Comparison of ENCODE assay signal across 18 cellular contexts in the genomic region with DNA sequence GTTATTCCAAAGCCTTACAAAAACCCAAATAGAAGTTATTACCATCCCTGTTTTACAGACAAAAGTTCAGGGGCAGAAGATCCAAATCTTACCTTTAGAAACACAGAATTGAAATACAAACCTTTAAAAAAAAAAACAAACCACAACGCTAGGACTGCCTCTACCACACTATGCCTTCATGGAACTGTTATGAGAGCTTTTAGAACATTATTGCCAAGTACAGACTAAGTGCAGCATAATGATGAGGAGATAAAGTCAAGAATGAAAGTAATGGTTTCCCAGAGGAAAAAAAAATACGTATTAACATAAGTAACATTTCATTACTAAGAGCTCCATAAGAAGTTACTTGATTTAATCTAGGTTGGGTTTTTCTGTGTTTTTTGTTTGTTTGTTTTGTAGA. TPM values are rescaled to one million over a fixed set of nuclear protein-coding genes. Genes with fewer than 3 reads are reported as not detected.
A peak's percentile ranks its signal among the peaks of the same experiment; 100 is the strongest.
DNase-seq lines count a peak whose midpoint lies in the region; ATAC-seq, FAIRE-seq and TF ChIP-seq lines count a peak whose summit lies in the region.
"Had no signal": no experiment of that assay in that cellular context is flagged by ENCODE, and none has a peak within 500 bp of the region (broad histone marks: within the 10 kb centered on the region; RNA-seq: fewer than 3 reads in every experiment).

No MANE protein-coding gene starts in this region.

- FAIRE-seq in astrocyte (lab: Jason Lieb, UNC) = no peak
- FAIRE-seq: GM19239, HepG2 had no signal

- TF ChIP-seq POLR2A in HCT116 (IDR thresholded peaks at IDR 0.05; ENCODE audit: borderline replicate concordance, extremely low read depth, insufficient read depth, insufficient read length) = no peak

- peak overlapping the region; percentile 41 for H3K27ac Mint-ChIP-seq in astrocyte (ENCODE audit: unreplicated experiment)
- H3K27ac Mint-ChIP-seq in stimulated activated memory B cell treated with anti-CD40 and anti-IgM and Interleukin-4, amounts not matched to agents 10 μg/mL and 1 μg/mL and 100 μg/mL, for 72 hours = no peak overlapping the region
- H3K27ac Mint-ChIP-seq: H9 had no signal

- CTCF ChIA-PET in HCT116 (lab: Charles Lee) = no interaction called here
- CTCF ChIA-PET in PC-3 (lab: Charles Lee) = no interaction called here

- H3K9me3 Mint-ChIP-seq in astrocyte (ENCODE audit: unreplicated experiment) = no peaks in the 10 kb centered on the region
- no peaks in the 10 kb centered on the region for H3K9me3 Mint-ChIP-seq in stimulated activated memory B cell treated with anti-CD40 and anti-IgM and Interleukin-4, amounts not matched to agents 10 μg/mL and 1 μg/mL and 100 μg/mL, for 72 hours
- H3K9me3 Mint-ChIP-seq: H9 had no signal

- H3K36me3 ChIP-seq in HCT116 (ENCODE audit: control insufficient read depth in 1 of 2, insufficient read depth in 2 of 2, low read length in 2 of 2) (no peaks in the 10 kb centered on the region), PC-3 (ENCODE audit: low read depth, low read length) (0 out of 2 replicates have a peak, but pooled peaks cover 4% of the 10 kb centered on the region), astrocyte (ENCODE audit: insufficient read depth, low read length) (no peaks in the 10 kb centered on the region), osteoblast (ENCODE audit: insufficient read depth, low read length) (no peaks in the 10 kb centered on the region)
- H3K36me3 ChIP-seq: MG63 had no signal

- no TSS peak for BruUV-seq in HCT116 (replicated peaks; lab: Mats Ljungman, UMichigan)
- no TSS peak for BruUV-seq in PC-3 (replicated peaks; lab: Mats Ljungman, UMichigan)

- H3K4me1 Mint-ChIP-seq in astrocyte (ENCODE audit: low read depth, unreplicated experiment) = peaks cover 56% of the 10 kb centered on the region
- H3K4me1 Mint-ChIP-seq in stimulated activated memory B cell treated with anti-CD40 and anti-IgM and Interleukin-4, amounts not matched to agents 10 μg/mL and 1 μg/mL and 100 μg/mL, for 72 hours = peaks cover 35% of the 10 kb centered on the region

- intact Hi-C loops in HCT116 (cut with micrococcal nuclease) (loop anchor here (10.0 kb wide), 2 partner anchors 109 to 159 kb away; no protein-coding TSS in a partner anchor), PC-3 (cut with micrococcal nuclease) (no loop called here), left cardiac atrium (cut with DNase I) (no loop called here)

- no peaks in the 10 kb centered on the region for H3K27me3 ChIP-seq in HCT116 (ENCODE audit: insufficient read depth, low read length)
- H3K27me3 ChIP-seq in PC-3 (ENCODE audit: low read length) = no peaks in the 10 kb centered on the region
- H3K27me3 ChIP-seq in astrocyte (ENCODE audit: insufficient read depth, low read length) = no peaks in the 10 kb centered on the region
- no peaks in the 10 kb centered on the region for H3K27me3 ChIP-seq in osteoblast (ENCODE audit: insufficient read depth, low read length)
- H3K27me3 ChIP-seq: MG63 had no signal

- H3K9me3 ChIP-seq in HCT116 (ENCODE audit: control insufficient read depth in 1 of 2, insufficient read depth in 1 of 2, low read depth in 1 of 2, low read length in 2 of 2) (no peaks in the 10 kb centered on the region), PC-3 (ENCODE audit: low read length) (no peaks in the 10 kb centered on the region), astrocyte (ENCODE audit: insufficient read depth, low read depth, low read length) (no peaks in the 10 kb centered on the region), osteoblast (ENCODE audit: low read depth, low read length) (no peaks in the 10 kb centered on the region)

- H3K4me1 ChIP-seq in HCT116 (ENCODE audit: control insufficient read depth in 1 of 2, insufficient read depth in 2 of 2, low read length in 2 of 2) = peaks cover 65 to 95% of the 10 kb centered on the region in 2 experiments
- H3K4me1 ChIP-seq in PC-3 (ENCODE audit: insufficient read depth, low read length) = peaks cover 57% of the 10 kb centered on the region
- peaks cover 50% of the 10 kb centered on the region for H3K4me1 ChIP-seq in astrocyte (ENCODE audit: insufficient read depth, low read length)
- H3K4me1 ChIP-seq in osteoblast (ENCODE audit: insufficient read depth, low read length) = peaks cover 45% of the 10 kb centered on the region

- no peak for ATAC-seq in HCT116
- no peak for ATAC-seq in PC-3
- no peak for ATAC-seq in stimulated activated memory B cell treated with anti-CD40 and anti-IgM and Interleukin-4, amounts not matched to agents 10 μg/mL and 1 μg/mL and 100 μg/mL, for 72 hours
- ATAC-seq in left cardiac atrium = no peak
- ATAC-seq: HepG2, Panc1, Right ventricle myocardium inferior had no signal

- POLR2A ChIA-PET in HCT116 (lab: Charles Lee) (no interaction called here), PC-3 (lab: Charles Lee; ENCODE audit: unreplicated experiment) (no interaction called here)

- H3K9me2 ChIP-seq in HCT116 (ENCODE audit: insufficient read depth) (no peaks in the 10 kb centered on the region), PC-3 (replicated peaks; ENCODE audit: low read length) (no peaks in the 10 kb centered on the region)

- TF ChIP-seq RAD21 in HCT116 (IDR thresholded peaks at IDR 0.05; ENCODE audit: low read depth) = no peak

- H4K20me1 ChIP-seq in HCT116 (ENCODE audit: insufficient read depth) (no peaks in the 10 kb centered on the region), PC-3 (ENCODE audit: low read length) (no peaks in the 10 kb centered on the region), astrocyte (ENCODE audit: insufficient read depth, low read length) (peaks cover 15% of the 10 kb centered on the region), osteoblast (ENCODE audit: insufficient read depth, low read length) (no peaks in the 10 kb centered on the region)

- H3K27me3 Mint-ChIP-seq in astrocyte (ENCODE audit: low read depth, unreplicated experiment) = no peaks in the 10 kb centered on the region
- no peaks in the 10 kb centered on the region for H3K27me3 Mint-ChIP-seq in stimulated activated memory B cell treated with anti-CD40 and anti-IgM and Interleukin-4, amounts not matched to agents 10 μg/mL and 1 μg/mL and 100 μg/mL, for 72 hours

- H3K36me3 Mint-ChIP-seq in astrocyte (ENCODE audit: low read depth, unreplicated experiment) = no peaks in the 10 kb centered on the region
- H3K36me3 Mint-ChIP-seq in stimulated activated memory B cell treated with anti-CD40 and anti-IgM and Interleukin-4, amounts not matched to agents 10 μg/mL and 1 μg/mL and 100 μg/mL, for 72 hours = no peaks in the 10 kb centered on the region

- RAD21 ChIA-PET in HCT116 (lab: Charles Lee; ENCODE audit: low non-redundant PET in 1 of 2, low total read pairs in 2 of 2, uncharacterized antibody in 2 of 2, unreplicated experiment in 2 of 2) = no interaction called here

- H2AFZ ChIP-seq in HCT116 (ENCODE audit: low read depth, low read length, poor library complexity, severe bottlenecking) (no peak overlapping the region), PC-3 (ENCODE audit: low read length) (no peak overlapping the region), astrocyte (ENCODE audit: low read depth, low read length) (no peak overlapping the region), osteoblast (ENCODE audit: low read length) (no peak overlapping the region)

- H3K9ac ChIP-seq in HCT116 (ENCODE audit: low read length) = peak overlapping the region; percentile 23
- H3K9ac ChIP-seq in PC-3 (ENCODE audit: low read length) = no peak overlapping the region
- no peak overlapping the region for H3K9ac ChIP-seq in astrocyte (ENCODE audit: low read length)

- H3F3A ChIP-seq in PC-3 (ENCODE audit: low read length, unreplicated experiment) = no peaks in the 10 kb centered on the region

- no peak overlapping the region for H3K4me3 Mint-ChIP-seq in astrocyte (ENCODE audit: unreplicated experiment)
- H3K4me3 Mint-ChIP-seq in stimulated activated memory B cell treated with anti-CD40 and anti-IgM and Interleukin-4, amounts not matched to agents 10 μg/mL and 1 μg/mL and 100 μg/mL, for 72 hours = no peak overlapping the region
- H3K4me3 Mint-ChIP-seq: H9 had no signal

- TF ChIP-seq CTCF in HCT116 (IDR thresholded peaks at IDR 0.05 in 2 of 3, conservative IDR thresholded peaks at IDR 0.05 in 1 of 3; ENCODE audit: borderline replicate concordance in 1 of 3, insufficient read depth in 1 of 3, low read depth in 2 of 3, low read length in 2 of 3) = no peak
- TF ChIP-seq CTCF in PC-3 (conservative IDR thresholded peaks at IDR 0.05; ENCODE audit: low read depth, low read length) = no peak
- TF ChIP-seq CTCF in astrocyte (IDR thresholded peaks at IDR 0.05; ENCODE audit: insufficient read depth, low read depth, low read length) = no peak
- no peak for TF ChIP-seq CTCF in osteoblast (IDR thresholded peaks at IDR 0.05; ENCODE audit: extremely low read depth, low read depth, low read length)

- DNase-seq in HCT116 (ENCODE audit: low read depth, low spot score) = no peak
- no peak for DNase-seq in PC-3
- no peak for DNase-seq in astrocyte (ENCODE audit: low read depth)
- no peak for DNase-seq in osteoblast (ENCODE audit: insufficient read length, low spot score, missing footprints)
- no peak for DNase-seq in COR-L47 (lab: John Stamatoyannopoulos, UW)
- DNase-seq in left cardiac atrium = no peak
- DNase-seq: H9, Karpas-422, MG63, NCI-H1092, NCI-H146, NCI-H2081 treated with DMSO at 0.1 percent for 48 hours, NCI-H524 had no signal

- peaks cover 96% of the 10 kb centered on the region for H3K79me2 ChIP-seq in HCT116 (ENCODE audit: insufficient read depth, low read length)
- H3K79me2 ChIP-seq in PC-3 (ENCODE audit: low read length) = peaks cover 97% of the 10 kb centered on the region
- peaks cover 99% of the 10 kb centered on the region for H3K79me2 ChIP-seq in astrocyte (ENCODE audit: insufficient read depth, low read length)
- peaks cover 96% of the 10 kb centered on the region for H3K79me2 ChIP-seq in osteoblast (ENCODE audit: insufficient read depth, low read length)

- peak overlapping the region; percentile 87; the same call in 1 of the 2 replicates for H3K27ac ChIP-seq in HCT116 (ENCODE audit: low read depth, low read length)
- H3K27ac ChIP-seq in PC-3 (ENCODE audit: low read length) = peak overlapping the region; percentile 96
- H3K27ac ChIP-seq in astrocyte (ENCODE audit: low read depth, low read length) = no peak overlapping the region
- H3K27ac ChIP-seq in osteoblast (ENCODE audit: low read depth, low read length) = peak overlapping the region; percentile 36

- H3K4me3 ChIP-seq in HCT116 (replicated peaks in 1 of 2; ENCODE audit: low read depth in 1 of 2, low read length in 2 of 2) (no peak overlapping the region), PC-3 (ENCODE audit: low read length) (no peak overlapping the region), astrocyte (ENCODE audit: insufficient read depth, low read depth, low read length) (no peak overlapping the region), osteoblast (ENCODE audit: insufficient read depth, low read length) (no peak overlapping the region)
- H3K4me3 ChIP-seq: MG63 had no signal

- H3K4me2 ChIP-seq in HCT116 (ENCODE audit: low read length) (peak overlapping the region; percentile 76), PC-3 (ENCODE audit: low read length) (0 out of 2 replicates have a peak overlapping the region, but pooled peaks have one; percentile 6), astrocyte (ENCODE audit: low read length) (no peak overlapping the region), osteoblast (ENCODE audit: insufficient read depth, low read length) (peak overlapping the region; percentile 16)

RNA-seq across cellular contexts. Expression of gene TSPAN5, which starts 34.3 kb away (rescaled TPM):
- total RNA-seq in HCT116 (2021; ENCODE audit: unreplicated experiment) = 56.8 TPM
- 26.5 and 37.8 TPM in 2 replicates for polyA plus RNA-seq in HCT116 (2012)
- total RNA-seq in PC-3 (2014; rRNA removed) = 41.8 and 50.3 TPM in 2 replicates
- total RNA-seq in astrocyte = 61.4 and 69.0 TPM in 2 replicates
- total RNA-seq in osteoblast = 36.9 and 41.8 TPM in 2 replicates
- total RNA-seq in left cardiac atrium = 1 to 10 TPM; 1.3 to 2.0 TPM

Comparison
In these comparisons a context has a peak if more than half of its experiments do, and no peak if none do; other contexts are left out.
1. RNA of gene TSPAN5, which starts 34.3 kb away (total RNA-seq): 61.4 to 69.0 TPM in astrocyte, 56.8 TPM in HCT116 (single experiment), 41.8 to 50.3 TPM in PC-3 and 36.9 to 41.8 TPM in osteoblast; 1.3 to 2.0 TPM in left cardiac atrium; every median in the first group is over 10 times any median in the second.